8 cellular contexts compared by ENCODE assay signal in genomic region chr5:34486160-34486765, GRCh38.
DNase-seq lines count a peak whose midpoint lies in the region; ATAC-seq and TF ChIP-seq lines count a peak whose summit lies in the region.

No MANE protein-coding gene starts in this region.

- no peaks in the 10 kb centered on the region for H3K36me3 ChIP-seq in liver (ENCODE audit: control insufficient read depth in 4 of 4, insufficient read depth in 3 of 4, low read depth in 1 of 4, low read length in 3 of 4)

- H3K27me3 ChIP-seq in liver (ENCODE audit: control insufficient read depth in 4 of 4, insufficient read depth in 4 of 4, low read length in 3 of 4): no peaks in the 10 kb centered on the region

- DNase-seq in EH (ENCODE audit: low read depth): peak; percentile 88
- peak; percentile 80 for DNase-seq in NCI-H460 (ENCODE audit: extremely low read depth, low read depth)
- peak; percentile 36 to 63 for DNase-seq in activated CD4-positive, alpha-beta T cell treated with anti-CD3 and anti-CD28 coated beads for 4 hours
- peak; percentile 88 for DNase-seq in dedifferentiated amniotic fluid mesenchymal stem cell (ENCODE audit: extremely low spot score)
- DNase-seq in stimulated activated CD4-positive, alpha-beta T cell treated with anti-CD3 and anti-CD28 coated beads, TNF-alpha, amount 100 ng/mL, for 1 hour (ENCODE audit: low read depth in 3 of 3, low spot score in 1 of 3): peak; percentile 3 to 60 (median 3)

- WGBS in liver: 17% methylated on average over 14 of the region's 14 CpGs

- TF ChIP-seq RAD21 in liver (IDR thresholded peaks at IDR 0.05): peak; percentile 94 to 95

- no peaks in the 10 kb centered on the region for H3K9me3 ChIP-seq in liver (ENCODE audit: control insufficient read depth in 4 of 4, low read length in 3 of 4)

- H3K27ac ChIP-seq in liver (ENCODE audit: low read depth in 1 of 2, low read length in 2 of 2): peak overlapping the region; percentile 88 to 91

- no peak overlapping the region for H3K4me3 ChIP-seq in liver (ENCODE audit: low read depth in 1 of 3, low read length in 3 of 3)

- ATAC-seq in HG03175 (IDR thresholded peaks at IDR 0.05; ENCODE audit: unreplicated experiment): peak; percentile 74
- no peak for ATAC-seq in GM19328 (IDR thresholded peaks at IDR 0.05; ENCODE audit: unreplicated experiment)

- peak overlapping the region in 1 of 2 donors; percentile 60 for H3K9ac ChIP-seq in liver (ENCODE audit: low read depth in 1 of 2, low read length in 2 of 2)

- H3K4me1 ChIP-seq in liver (ENCODE audit: control insufficient read depth in 4 of 4, insufficient read depth in 4 of 4, low read length in 3 of 4): peaks cover 8 to 48% (median 28%) of the 10 kb centered on the region in 4 donors

- TF ChIP-seq CTCF in liver (IDR thresholded peaks at IDR 0.05; ENCODE audit: low read depth, low read length, missing input control): peak; percentile 79

TF ChIP-seq in liver, 16 proteins besides CTCF, POLR2A, EP300 and RAD21:
- TF ChIP-seq TAF1 (conservative IDR thresholded peaks at IDR 0.05) (peak; percentile 22), RXRA (IDR thresholded peaks at IDR 0.05) (peak in 1 of 2 donors; percentile 19), EGR1 (IDR thresholded peaks at IDR 0.05; ENCODE audit: low read depth in 2 of 2) (no peak), HNF4A (conservative IDR thresholded peaks at IDR 0.05) (peak; percentile 12 to 43)

Comparison
In these comparisons a context has a peak if more than half of its experiments do, and no peak if none do; other contexts are left out.
1. DNase-seq: peak in every context shown above with its lines; median percentile 88 in EH; 88 in dedifferentiated amniotic fluid mesenchymal stem cell; 80 in NCI-H460; 50 in activated CD4-positive, alpha-beta T cell treated with anti-CD3 and anti-CD28 coated beads for 4 hours; 3 in stimulated activated CD4-positive, alpha-beta T cell treated with anti-CD3 and anti-CD28 coated beads, TNF-alpha, amount 100 ng/mL, for 1 hour.